Comparison of ENCODE assay signal across 16 cellular contexts in genomic region chr6:157270308-157270707, GRCh38. TPM values are rescaled to one million over a fixed set of nuclear protein-coding genes. Genes with fewer than 3 reads are reported as not detected.
A peak's percentile ranks its signal among the peaks of the same experiment; 100 is the strongest.
DNase-seq lines count a peak whose midpoint lies in the region; ATAC-seq, FAIRE-seq and TF ChIP-seq lines count a peak whose summit lies in the region.
"Had no signal": no experiment of that assay in that cellular context is flagged by ENCODE, and none has a peak within 500 bp of the region (broad histone marks: within the 10 kb centered on the region; RNA-seq: fewer than 3 reads in every experiment).

No MANE protein-coding gene starts in this region.

- H3K27me3 ChIP-seq in bronchial epithelial cell (ENCODE audit: control insufficient read depth, insufficient read depth, low read length): no peaks in the 10 kb centered on the region

- H3K4me1 Mint-ChIP-seq in natural killer cell treated with Interleukin-12 subunit alpha and Interleukin-12 subunit beta and Interleukin-15 and Interleukin-18, amount 100 ng/mL, for 72 hours (ENCODE audit: low read depth in 2 of 2): peaks cover 9 to 11% of the 10 kb centered on the region in 2 donors
- H3K4me1 Mint-ChIP-seq in natural killer cell: peaks cover 7 to 19% of the 10 kb centered on the region in 2 donors
- peaks cover 44% of the 10 kb centered on the region for H3K4me1 Mint-ChIP-seq in nephron progenitor cell

- H3K36me3 ChIP-seq in bronchial epithelial cell (ENCODE audit: control insufficient read depth, insufficient read depth, low read length): no peaks in the 10 kb centered on the region

- H3K4me3 ChIP-seq in bronchial epithelial cell (ENCODE audit: low read depth, low read length): no peak overlapping the region
- H3K4me3 ChIP-seq: GM23338 had no signal

- intact Hi-C loops in natural killer cell (cut with micrococcal nuclease): loop anchor here (5.0 kb wide), 3 partner anchors 33 to 583 kb away; no protein-coding TSS in a partner anchor

- H3K36me3 Mint-ChIP-seq in natural killer cell treated with Interleukin-12 subunit alpha and Interleukin-12 subunit beta and Interleukin-15 and Interleukin-18, amount 100 ng/mL, for 72 hours: peaks cover 12% of the 10 kb centered on the region
- H3K36me3 Mint-ChIP-seq in natural killer cell (no peaks in the 10 kb centered on the region), nephron progenitor cell (ENCODE audit: low read depth) (peaks cover 6% of the 10 kb centered on the region)

- H3K27me3 Mint-ChIP-seq in natural killer cell treated with Interleukin-12 subunit alpha and Interleukin-12 subunit beta and Interleukin-15 and Interleukin-18, amount 100 ng/mL, for 72 hours: peaks cover 0 to 11% of the 10 kb centered on the region in 2 donors
- H3K27me3 Mint-ChIP-seq in natural killer cell (ENCODE audit: low read depth in 2 of 2): peaks cover 8% of the 10 kb centered on the region in 2 donors
- H3K27me3 Mint-ChIP-seq in nephron progenitor cell (ENCODE audit: low read depth, poor library complexity): peaks cover 30% of the 10 kb centered on the region

- TF ChIP-seq CTCF in natural killer cell (IDR thresholded peaks at IDR 0.05): no peak
- no peak for TF ChIP-seq CTCF in bronchial epithelial cell (IDR thresholded peaks at IDR 0.05; ENCODE audit: insufficient read depth, low read length, severe bottlenecking)
- TF ChIP-seq CTCF in nephron progenitor cell (IDR thresholded peaks at IDR 0.05): no peak

- peak overlapping the region; percentile 9 for H3K4me3 Mint-ChIP-seq in natural killer cell treated with Interleukin-12 subunit alpha and Interleukin-12 subunit beta and Interleukin-15 and Interleukin-18, amount 100 ng/mL, for 72 hours
- H3K4me3 Mint-ChIP-seq in natural killer cell (no peak overlapping the region), nephron progenitor cell (no peak overlapping the region)
- H3K4me3 Mint-ChIP-seq: GM23338 had no signal

- H3K9me3 Mint-ChIP-seq in natural killer cell treated with Interleukin-12 subunit alpha and Interleukin-12 subunit beta and Interleukin-15 and Interleukin-18, amount 100 ng/mL, for 72 hours: peaks cover 9% of the 10 kb centered on the region
- H3K9me3 Mint-ChIP-seq in natural killer cell (peaks cover 4 to 8% of the 10 kb centered on the region in 2 donors), nephron progenitor cell (peaks cover 10% of the 10 kb centered on the region)

- peak; percentile 32 for FAIRE-seq in bronchial epithelial cell (lab: Jason Lieb, UNC)
- FAIRE-seq: RCC 7860 had no signal

- peak overlapping the region in 1 of 2 donors; percentile 44 for H3K27ac Mint-ChIP-seq in natural killer cell treated with Interleukin-12 subunit alpha and Interleukin-12 subunit beta and Interleukin-15 and Interleukin-18, amount 100 ng/mL, for 72 hours
- H3K27ac Mint-ChIP-seq in natural killer cell (peak overlapping the region in 1 of 2 donors; percentile 70), nephron progenitor cell (peak overlapping the region; percentile 96)
- H3K27ac Mint-ChIP-seq: GM23338 had no signal

- ATAC-seq in natural killer cell treated with Interleukin-12 subunit alpha and Interleukin-12 subunit beta and Interleukin-15 and Interleukin-18, amount 100 ng/mL, for 72 hours: no peak
- ATAC-seq in natural killer cell (no peak), GM21619 (IDR thresholded peaks at IDR 0.05; ENCODE audit: unreplicated experiment) (no peak)
- ATAC-seq: GM23338 had no signal

- DNase-seq in natural killer cell treated with Interleukin-12 subunit alpha and Interleukin-12 subunit beta and Interleukin-15 and Interleukin-18, amount 100 ng/mL, for 72 hours (ENCODE audit: low spot score): no peak
- no peak for DNase-seq in natural killer cell
- no peak for DNase-seq in bronchial epithelial cell (ENCODE audit: low read depth)
- DNase-seq in nephron progenitor cell: no peak
- DNase-seq in NCI-H146 treated with DMSO at 0.1 percent for 48 hours (lab: John Stamatoyannopoulos, UW; ENCODE audit: unreplicated experiment): no peak
- DNase-seq in putamen (ENCODE audit: low spot score): no peak
- DNase-seq: COR-L47, NCI-H1105, NCI-H1694 treated with DMSO at 0.1 percent for 48 hours, NCI-H2107, NCI-H2227 treated with DMSO at 0.1 percent for 48 hours, NCI-H524 treated with DMSO at 0.1 percent for 48 hours, Right ventricle myocardium superior had no signal

RNA-seq across cellular contexts. Expression of gene TMEM242, which starts 53.0 kb away (rescaled TPM):
- 10 to 100 TPM in 1 of 2 donors, 1 to 10 TPM in 1; 9.6 to 10.8 TPM for total RNA-seq in natural killer cell treated with Interleukin-12 subunit alpha and Interleukin-12 subunit beta and Interleukin-15 and Interleukin-18, amount 100 ng/mL, for 72 hours
- total RNA-seq in natural killer cell (10 to 100 TPM; 18.5 to 24.8 (median 19.8) TPM), bronchial epithelial cell (7.1 and 7.2 TPM in 2 replicates)
